In the genomic region with DNA sequence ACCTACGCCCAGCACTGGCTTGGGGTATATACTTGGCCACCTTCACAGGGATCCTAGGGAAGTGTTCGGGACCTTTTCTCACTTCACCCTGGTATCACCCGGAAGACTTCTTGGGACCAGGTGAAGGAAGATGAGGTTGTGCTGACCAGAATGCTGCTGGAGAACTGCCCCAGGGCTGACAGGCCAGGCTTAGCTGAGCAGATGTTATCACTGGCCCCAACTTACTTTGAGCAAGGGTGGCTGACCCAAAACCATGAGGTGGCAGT, we compare ENCODE assay signal across 10 cellular contexts. TPM values are rescaled to one million over a fixed set of nuclear protein-coding genes. Genes with fewer than 3 reads are reported as not detected.
A peak's percentile ranks its signal among the peaks of the same experiment; 100 is the strongest.
DNase-seq lines count a peak whose midpoint lies in the region; ATAC-seq and TF ChIP-seq lines count a peak whose summit lies in the region.
"Had no signal": no experiment of that assay in that cellular context is flagged by ENCODE, and none has a peak within 500 bp of the region (broad histone marks: within the 10 kb centered on the region; RNA-seq: fewer than 3 reads in every experiment).

No MANE protein-coding gene starts in this region.

- CTCF ChIA-PET in activated naive CD4-positive, alpha-beta T cell treated with anti-CD3 and anti-CD28 coated beads for 36 hours (lab: Charles Lee) = interaction anchor here (3.6 kb wide), 1 partner anchor 119 kb away, joined by 14 read pairs; no protein-coding TSS in a partner anchor

- no peak for ATAC-seq in body of pancreas
- ATAC-seq: activated CD8-positive, alpha-beta memory T cell treated with anti-CD3 and anti-CD28 coated beads, Interleukin-2, amount 10 ng/mL, durations not matched to agents 7 days and 5 days had no signal

- in situ Hi-C loops in transverse colon (cut with MboI; ENCODE audit: low pct_ligation_motif_present in 1 of 4, low pct_unique_long_range_greater_than_20kb in 1 of 4, low sequenced_read_pairs in 3 of 4) = no loop called here

- H3K4me1 ChIP-seq in body of pancreas = peaks cover 47% of the 10 kb centered on the region
- peaks cover 40% of the 10 kb centered on the region for H3K4me1 ChIP-seq in muscle layer of colon (ENCODE audit: insufficient read depth, low read length)
- peaks cover 15 to 54% (median 29%) of the 10 kb centered on the region in 4 donors for H3K4me1 ChIP-seq in transverse colon

- H3K27me3 Mint-ChIP-seq in activated naive CD4-positive, alpha-beta T cell treated with anti-CD3 and anti-CD28 coated beads for 36 hours (ENCODE audit: low read depth) = no peaks in the 10 kb centered on the region
- H3K27me3 Mint-ChIP-seq: activated CD8-positive, alpha-beta memory T cell treated with anti-CD3 and anti-CD28 coated beads, Interleukin-2, amount 10 ng/mL, durations not matched to agents 7 days and 5 days had no signal

- H3K27me3 ChIP-seq in body of pancreas (no peaks in the 10 kb centered on the region), muscle layer of colon (ENCODE audit: control insufficient read depth in 1 of 2, insufficient read depth in 2 of 2, low read length in 2 of 2) (no peaks in the 10 kb centered on the region), transverse colon (no peaks in the 10 kb centered on the region)

- H3K4me3 ChIP-seq in body of pancreas = no peak overlapping the region
- no peak overlapping the region for H3K4me3 ChIP-seq in muscle layer of colon (ENCODE audit: low read depth in 1 of 2, low read length in 2 of 2)
- H3K4me3 ChIP-seq in transverse colon = no peak overlapping the region

- TF ChIP-seq CTCF in body of pancreas (IDR thresholded peaks at IDR 0.05) (no peak), transverse colon (IDR thresholded peaks at IDR 0.05) (no peak)

- peak overlapping the region; percentile 14 to 99 (median 69) for H3K27ac ChIP-seq in body of pancreas
- H3K27ac ChIP-seq in muscle layer of colon (ENCODE audit: low read depth, low read length) = peak overlapping the region; percentile 42
- H3K27ac ChIP-seq in transverse colon = peak overlapping the region; percentile 99 to 100 (median 100)

- 85 to 100% methylated on average over 2 to 3 of the region's 3 CpGs for WGBS in body of pancreas, 2 donors
- 92% methylated on average over 3 of the region's 3 CpGs; no CpG with 5 or more reads in 1 of the 2 donors for WGBS in transverse colon (ENCODE audit: low coverage in 1 of 2), 2 donors

- intact Hi-C loops in activated naive CD4-positive, alpha-beta T cell treated with anti-CD3 and anti-CD28 coated beads for 36 hours (cut with micrococcal nuclease) = no loop called here
- intact Hi-C loops in body of pancreas (cut with DNase I) (no loop called here), transverse colon (cut with DNase I; ENCODE audit: low total_unique reads) (no loop called here)

- TF ChIP-seq EP300 in transverse colon (IDR thresholded peaks at IDR 0.05; ENCODE audit: low read depth) = no peak

- H3K9me3 ChIP-seq in body of pancreas = no peaks in the 10 kb centered on the region
- no peaks in the 10 kb centered on the region for H3K9me3 ChIP-seq in muscle layer of colon (ENCODE audit: low read length)
- H3K9me3 ChIP-seq in transverse colon = no peaks in the 10 kb centered on the region

- H3K9ac ChIP-seq in muscle layer of colon (ENCODE audit: low read length) = no peak overlapping the region

- H3K4me1 Mint-ChIP-seq in activated naive CD4-positive, alpha-beta T cell treated with anti-CD3 and anti-CD28 coated beads for 36 hours (ENCODE audit: low read depth) = peaks cover 27% of the 10 kb centered on the region

- H3K36me3 ChIP-seq in body of pancreas (replicated peaks in 1 of 2; ENCODE audit: insufficient read depth in 1 of 2, low read depth in 2 of 2) (peaks cover 0 to 13% of the 10 kb centered on the region in 2 donors), muscle layer of colon (ENCODE audit: insufficient read depth, low read length) (peaks cover 45% of the 10 kb centered on the region), transverse colon (peaks cover 0 to 29% (median 14%) of the 10 kb centered on the region in 4 donors)

- peaks cover 44% of the 10 kb centered on the region for H3K36me3 Mint-ChIP-seq in activated naive CD4-positive, alpha-beta T cell treated with anti-CD3 and anti-CD28 coated beads for 36 hours (ENCODE audit: low read depth)

- H3K9me3 Mint-ChIP-seq in activated naive CD4-positive, alpha-beta T cell treated with anti-CD3 and anti-CD28 coated beads for 36 hours = no peaks in the 10 kb centered on the region

- H3K4me3 Mint-ChIP-seq in activated naive CD4-positive, alpha-beta T cell treated with anti-CD3 and anti-CD28 coated beads for 36 hours = no peak overlapping the region
- H3K4me3 Mint-ChIP-seq: activated CD8-positive, alpha-beta memory T cell treated with anti-CD3 and anti-CD28 coated beads, Interleukin-2, amount 10 ng/mL, durations not matched to agents 7 days and 5 days had no signal

- no peak for DNase-seq in activated naive CD4-positive, alpha-beta T cell treated with anti-CD3 and anti-CD28 coated beads for 36 hours
- no peak for DNase-seq in activated naive CD4-positive, alpha-beta T cell treated with Interleukin-2 at 50 U/mL for 16 hours
- DNase-seq in body of pancreas (peak in 1 of 4 donors; percentile 18), transverse colon (peak; percentile 24), putamen (ENCODE audit: low spot score) (no peak), NCI-H446 (lab: John Stamatoyannopoulos, UW) (no peak), NCI-H510A (lab: John Stamatoyannopoulos, UW) (no peak)
- DNase-seq: activated CD8-positive, alpha-beta memory T cell treated with anti-CD3 and anti-CD28 coated beads, Interleukin-2, amount 10 ng/mL, durations not matched to agents 7 days and 5 days; NCI-H748 treated with DMSO at 0.1 percent for 48 hours had no signal

- no peak for TF ChIP-seq POLR2A in body of pancreas (IDR thresholded peaks at IDR 0.05)
- peak; percentile 46 for TF ChIP-seq POLR2A in transverse colon (IDR thresholded peaks at IDR 0.05)

- peak overlapping the region; percentile 82 for H3K27ac Mint-ChIP-seq in activated naive CD4-positive, alpha-beta T cell treated with anti-CD3 and anti-CD28 coated beads for 36 hours

RNA-seq across cellular contexts. Expression of gene FTH1, which starts 4.5 kb away (rescaled TPM):
- 1,000 to 10,000 TPM; 1,302 to 1,352 TPM for total RNA-seq in activated naive CD4-positive, alpha-beta T cell treated with anti-CD3 and anti-CD28 coated beads for 36 hours
- total RNA-seq in body of pancreas (1,000 to 10,000 TPM; 1,333 to 1,363 TPM), transverse colon (1,000 to 10,000 TPM; 2,288 to 6,007 (median 4,694) TPM)

RNA-seq across cellular contexts. Expression of gene BEST1, which starts 12.8 kb away (rescaled TPM):
- under 1 TPM; 0.45 to 0.49 TPM for total RNA-seq in activated naive CD4-positive, alpha-beta T cell treated with anti-CD3 and anti-CD28 coated beads for 36 hours
- total RNA-seq in body of pancreas (1 to 10 TPM; 1.6 to 2.6 TPM), transverse colon (1 to 10 TPM in 3 of 4 donors, under 1 TPM in 1; 0.40 to 3.7 (median 2.6) TPM)
- total RNA-seq: activated CD8-positive, alpha-beta memory T cell treated with anti-CD3 and anti-CD28 coated beads, Interleukin-2, amount 10 ng/mL, durations not matched to agents 7 days and 5 days had no signal

RNA-seq across cellular contexts. Expression of gene RAB3IL1, which starts 45.6 kb away (rescaled TPM):
- under 1 TPM; 0.52 to 0.74 TPM for total RNA-seq in activated naive CD4-positive, alpha-beta T cell treated with anti-CD3 and anti-CD28 coated beads for 36 hours
- 10 to 100 TPM in 1 of 2 donors, 1 to 10 TPM in 1; 5.4 to 11.5 TPM for total RNA-seq in body of pancreas
- total RNA-seq in transverse colon = 1 to 10 TPM; 1.2 to 7.6 (median 5.9) TPM
- total RNA-seq: activated CD8-positive, alpha-beta memory T cell treated with anti-CD3 and anti-CD28 coated beads, Interleukin-2, amount 10 ng/mL, durations not matched to agents 7 days and 5 days had no signal

Comparison
In these comparisons a context has a peak if more than half of its experiments do, and no peak if none do; other contexts are left out.
1. H3K27ac ChIP-seq: peak in every context shown above with its lines; median percentile 100 in transverse colon; 69 in body of pancreas; 42 in muscle layer of colon.